20 cellular contexts compared by ENCODE assay signal in the genomic region with DNA sequence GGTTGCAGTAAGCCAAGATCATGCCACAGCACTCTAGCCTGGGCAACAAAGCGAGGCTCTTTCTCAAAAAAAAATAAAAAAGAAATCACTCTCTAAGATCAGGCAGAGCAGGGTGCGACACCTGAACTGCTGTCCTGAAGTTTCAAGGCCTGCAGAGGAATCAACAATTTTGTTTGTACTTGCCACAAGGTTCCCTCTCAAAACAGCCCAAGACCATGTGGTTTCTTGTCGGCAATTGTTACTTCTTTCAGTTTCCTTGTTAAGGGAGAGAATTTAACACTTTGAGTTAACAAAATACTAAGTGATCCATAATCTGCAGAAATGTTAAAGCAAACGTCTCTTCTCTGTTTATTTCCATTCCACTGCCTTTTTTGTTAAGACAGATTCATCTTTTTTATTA. TPM values are rescaled to one million over a fixed set of nuclear protein-coding genes. Genes with fewer than 3 reads are reported as not detected.
DNase-seq lines count a peak whose midpoint lies in the region; ATAC-seq, FAIRE-seq and TF ChIP-seq lines count a peak whose summit lies in the region.
"Had no signal": no experiment of that assay in that cellular context is flagged by ENCODE, and none has a peak within 500 bp of the region (broad histone marks: within the 10 kb centered on the region; RNA-seq: fewer than 3 reads in every experiment).

No MANE protein-coding gene starts in this region.

- H3K27me3 Mint-ChIP-seq in activated T-cell treated with anti-CD3 and anti-CD28 coated beads, Interleukin-2, amount 50 U/mL, for 4 hours (ENCODE audit: low read depth): no peaks in the 10 kb centered on the region
- H3K27me3 Mint-ChIP-seq in activated T-helper 2 cell treated with anti-CD3 and anti-CD28 coated beads, Interferon-gamma antibody, Interleukin-2, Interleukin-4, amounts not matched to agents 10 μg/mL and 5 μg/mL and 100 μg/mL, durations not matched to agents 14 hours and 24 hours and 36 hours (ENCODE audit: low read depth): no peaks in the 10 kb centered on the region
- H3K27me3 Mint-ChIP-seq: activated CD4-positive, alpha-beta memory T cell treated with anti-CD3 and anti-CD28 coated beads for 36 hours; T-helper 17 cell had no signal

- H3K9me3 ChIP-seq in psoas muscle: no peaks in the 10 kb centered on the region
- H3K9me3 ChIP-seq: gastroesophageal sphincter, uterus had no signal

- peak; percentile 23 to 38 for ATAC-seq in activated T-cell treated with anti-CD3 and anti-CD28 coated beads, Interleukin-2, amount 50 U/mL, for 4 hours
- no peak for ATAC-seq in psoas muscle
- ATAC-seq in GM19455 (IDR thresholded peaks at IDR 0.05; ENCODE audit: unreplicated experiment): no peak
- ATAC-seq in HG03432 (IDR thresholded peaks at IDR 0.05; ENCODE audit: unreplicated experiment): no peak
- ATAC-seq: esophagus mucosa, gastroesophageal sphincter, Panc1, T-helper 17 cell had no signal

- intact Hi-C loops in activated T-helper 2 cell treated with anti-CD3 and anti-CD28 coated beads, Interferon-gamma antibody, Interleukin-2, Interleukin-4, amounts not matched to agents 10 μg/mL and 5 μg/mL and 100 μg/mL, durations not matched to agents 14 hours and 24 hours and 36 hours (cut with micrococcal nuclease): loop anchor here (5.0 kb wide), 1 partner anchor 35 kb away; a partner anchor contains a TSS
- intact Hi-C loops in psoas muscle (cut with DNase I): no loop called here

- peak overlapping the region; percentile 35 for H3K27ac Mint-ChIP-seq in activated T-helper 2 cell treated with anti-CD3 and anti-CD28 coated beads, Interferon-gamma antibody, Interleukin-2, Interleukin-4, amounts not matched to agents 10 μg/mL and 5 μg/mL and 100 μg/mL, durations not matched to agents 14 hours and 24 hours and 36 hours
- H3K27ac Mint-ChIP-seq: activated CD4-positive, alpha-beta memory T cell treated with anti-CD3 and anti-CD28 coated beads for 36 hours had no signal

- peaks cover 54% of the 10 kb centered on the region for H3K4me1 ChIP-seq in psoas muscle

- H3K27me3 ChIP-seq in psoas muscle (ENCODE audit: insufficient read depth in 3 of 3, low read length in 2 of 3): no peaks in the 10 kb centered on the region
- H3K27me3 ChIP-seq: gastroesophageal sphincter, uterus had no signal

- 63 to 85% (median 72%) methylated on average over 4 of the region's 4 CpGs for WGBS in psoas muscle, 3 donors

- H3K36me3 Mint-ChIP-seq in activated T-cell treated with anti-CD3 and anti-CD28 coated beads, Interleukin-2, amount 50 U/mL, for 4 hours (ENCODE audit: insufficient read depth): peaks cover 20% of the 10 kb centered on the region
- H3K36me3 Mint-ChIP-seq in activated T-helper 2 cell treated with anti-CD3 and anti-CD28 coated beads, Interferon-gamma antibody, Interleukin-2, Interleukin-4, amounts not matched to agents 10 μg/mL and 5 μg/mL and 100 μg/mL, durations not matched to agents 14 hours and 24 hours and 36 hours (ENCODE audit: low read depth): peaks cover 17% of the 10 kb centered on the region

- H3K27ac ChIP-seq in psoas muscle: peak overlapping the region; percentile 86
- H3K27ac ChIP-seq: C4-2B, gastroesophageal sphincter, uterus had no signal

- no peaks in the 10 kb centered on the region for H3K36me3 ChIP-seq in psoas muscle (ENCODE audit: insufficient read depth in 1 of 2, low read depth in 1 of 2)
- H3K36me3 ChIP-seq: gastroesophageal sphincter, uterus had no signal

- DNase-seq in activated T-cell treated with anti-CD3 and anti-CD28 coated beads, Interleukin-2, amount 50 U/mL, for 4 hours: no peak
- DNase-seq in activated T-cell treated with anti-CD3 and anti-CD28 coated beads for 4 hours (no peak), GM18507 (ENCODE audit: extremely low spot score, insufficient read length, low read depth) (no peak), psoas muscle (no peak), D341Med (ENCODE audit: low spot score) (no peak)
- DNase-seq in activated T-helper 2 cell treated with anti-CD3 and anti-CD28 coated beads, Interferon-gamma antibody, Interleukin-2, Interleukin-4, amounts not matched to agents 10 μg/mL and 5 μg/mL and 100 μg/mL, durations not matched to agents 14 hours and 24 hours and 36 hours (ENCODE audit: low spot score): no peak
- DNase-seq: activated CD4-positive, alpha-beta memory T cell treated with anti-CD3 and anti-CD28 coated beads for 36 hours; effector CD8-positive, alpha-beta T cell; NCI-H1105 treated with DMSO at 0.1 percent for 48 hours; substantia nigra; T-helper 17 cell; uterus had no signal

- FAIRE-seq in GM18507 (lab: Jason Lieb, UNC): peak; percentile 69

- TF ChIP-seq CTCF in psoas muscle (IDR thresholded peaks at IDR 0.05): no peak

- peaks cover 34% of the 10 kb centered on the region for H3K4me1 Mint-ChIP-seq in activated T-cell treated with anti-CD3 and anti-CD28 coated beads, Interleukin-2, amount 50 U/mL, for 4 hours (ENCODE audit: low read depth)
- peaks cover 16% of the 10 kb centered on the region for H3K4me1 Mint-ChIP-seq in activated T-helper 2 cell treated with anti-CD3 and anti-CD28 coated beads, Interferon-gamma antibody, Interleukin-2, Interleukin-4, amounts not matched to agents 10 μg/mL and 5 μg/mL and 100 μg/mL, durations not matched to agents 14 hours and 24 hours and 36 hours (ENCODE audit: low read depth)

- H3K4me3 Mint-ChIP-seq in activated T-cell treated with anti-CD3 and anti-CD28 coated beads, Interleukin-2, amount 50 U/mL, for 4 hours: no peak overlapping the region
- H3K4me3 Mint-ChIP-seq in activated T-helper 2 cell treated with anti-CD3 and anti-CD28 coated beads, Interferon-gamma antibody, Interleukin-2, Interleukin-4, amounts not matched to agents 10 μg/mL and 5 μg/mL and 100 μg/mL, durations not matched to agents 14 hours and 24 hours and 36 hours (ENCODE audit: low read depth): no peak overlapping the region
- H3K4me3 Mint-ChIP-seq: activated CD4-positive, alpha-beta memory T cell treated with anti-CD3 and anti-CD28 coated beads for 36 hours; T-helper 17 cell had no signal

- peak overlapping the region; percentile 19 for H3K4me3 ChIP-seq in psoas muscle
- H3K4me3 ChIP-seq: gastroesophageal sphincter, uterus had no signal

- no peaks in the 10 kb centered on the region for H3K9me3 Mint-ChIP-seq in activated T-cell treated with anti-CD3 and anti-CD28 coated beads, Interleukin-2, amount 50 U/mL, for 4 hours
- H3K9me3 Mint-ChIP-seq in activated T-helper 2 cell treated with anti-CD3 and anti-CD28 coated beads, Interferon-gamma antibody, Interleukin-2, Interleukin-4, amounts not matched to agents 10 μg/mL and 5 μg/mL and 100 μg/mL, durations not matched to agents 14 hours and 24 hours and 36 hours: no peaks in the 10 kb centered on the region
- H3K9me3 Mint-ChIP-seq: activated CD4-positive, alpha-beta memory T cell treated with anti-CD3 and anti-CD28 coated beads for 36 hours had no signal

RNA-seq across cellular contexts. Expression of a gene that starts 36.5 kb away (rescaled TPM):
- total RNA-seq in activated T-cell treated with anti-CD3 and anti-CD28 coated beads, Interleukin-2, amount 50 U/mL, for 4 hours: 10 to 100 TPM; 14.4 to 17.9 (median 16.4) TPM
- 15.8 and 15.9 TPM in 2 replicates for total RNA-seq in activated T-helper 2 cell treated with anti-CD3 and anti-CD28 coated beads, Interferon-gamma antibody, Interleukin-2, Interleukin-4, amounts not matched to agents 10 μg/mL and 5 μg/mL and 100 μg/mL, durations not matched to agents 14 hours and 24 hours and 36 hours
- total RNA-seq in psoas muscle: 10 to 100 TPM; 22.7 to 49.7 (median 30.8) TPM
- 10 to 100 TPM in 2 of 3 donors, 1 to 10 TPM in 1; 8.8 to 40.5 (median 34.9) TPM for polyA plus RNA-seq in psoas muscle

RNA-seq across cellular contexts. Expression of a gene that starts 46.6 kb away (rescaled TPM):
- under 1 TPM in 2 of 3 donors, not detected in 1; 0.15 to 0.26 TPM for total RNA-seq in activated T-cell treated with anti-CD3 and anti-CD28 coated beads, Interleukin-2, amount 50 U/mL, for 4 hours
- total RNA-seq in activated T-helper 2 cell treated with anti-CD3 and anti-CD28 coated beads, Interferon-gamma antibody, Interleukin-2, Interleukin-4, amounts not matched to agents 10 μg/mL and 5 μg/mL and 100 μg/mL, durations not matched to agents 14 hours and 24 hours and 36 hours: 0.25 TPM in 1 of 2 replicates, not detected in the other
- 1 to 10 TPM in 3 of 4 donors, under 1 TPM in 1; 0.66 to 2.0 (median 1.1) TPM for total RNA-seq in psoas muscle
- under 1 TPM in 2 of 3 donors, not detected in 1; 0.22 to 0.23 TPM for polyA plus RNA-seq in psoas muscle
- total RNA-seq: gastroesophageal sphincter, HT-29, NCI-H460, T-helper 17 cell had no signal

Comparison
In these comparisons a context has a peak if more than half of its experiments do, and no peak if none do; other contexts are left out.
1. ATAC-seq: peak in activated T-cell treated with anti-CD3 and anti-CD28 coated beads, Interleukin-2, amount 50 U/mL, for 4 hours (2 of 2); none in psoas muscle (0 of 4), GM19455 (single experiment) and HG03432 (single experiment).